In genomic region chr1:11590395-11590794, GRCh38 we compare ENCODE assay signal across 1 cellular context.
TF ChIP-seq lines count a peak whose summit lies in the region.

No MANE protein-coding gene starts in this region.

TF ChIP-seq in HepG2, 621 proteins besides CTCF, POLR2A, EP300 and RAD21 (continued from another document):
- no peak for TF ChIP-seq PRDM15 (CRISPR knock-in tag; IDR thresholded peaks at IDR 0.05)
- no peak for TF ChIP-seq ZNF142 (CRISPR knock-in tag; IDR thresholded peaks at IDR 0.05)
- TF ChIP-seq GATAD1 (CRISPR knock-in tag; IDR thresholded peaks at IDR 0.05): no peak
- TF ChIP-seq, protein P1, sequence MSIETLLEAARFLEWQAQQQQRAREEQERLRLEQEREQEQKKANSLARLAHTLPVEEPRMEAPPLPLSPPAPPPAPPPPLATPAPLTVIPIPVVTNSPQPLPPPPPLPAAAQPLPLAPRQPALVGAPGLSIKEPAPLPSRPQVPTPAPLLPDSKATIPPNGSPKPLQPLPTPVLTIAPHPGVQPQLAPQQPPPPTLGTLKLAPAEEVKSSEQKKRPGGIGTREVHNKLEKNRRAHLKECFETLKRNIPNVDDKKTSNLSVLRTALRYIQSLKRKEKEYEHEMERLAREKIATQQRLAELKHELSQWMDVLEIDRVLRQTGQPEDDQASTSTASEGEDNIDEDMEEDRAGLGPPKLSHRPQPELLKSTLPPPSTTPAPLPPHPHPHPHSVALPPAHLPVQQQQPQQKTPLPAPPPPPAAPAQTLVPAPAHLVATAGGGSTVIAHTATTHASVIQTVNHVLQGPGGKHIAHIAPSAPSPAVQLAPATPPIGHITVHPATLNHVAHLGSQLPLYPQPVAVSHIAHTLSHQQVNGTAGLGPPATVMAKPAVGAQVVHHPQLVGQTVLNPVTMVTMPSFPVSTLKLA (IDR thresholded peaks at IDR 0.05): no peak
- TF ChIP-seq ZNF460 (CRISPR knock-in tag; IDR thresholded peaks at IDR 0.05; ENCODE audit: borderline replicate concordance): no peak
- no peak for TF ChIP-seq MTA1 (CRISPR knock-in tag; IDR thresholded peaks at IDR 0.05; ENCODE audit: borderline replicate concordance)
- peak; percentile 75 for TF ChIP-seq ZNF143 (CRISPR knock-in tag; IDR thresholded peaks at IDR 0.05)
- TF ChIP-seq THAP11 (CRISPR knock-in tag; IDR thresholded peaks at IDR 0.05): peak; percentile 88
- TF ChIP-seq THYN1 (CRISPR knock-in tag; IDR thresholded peaks at IDR 0.05; ENCODE audit: borderline replicate concordance, low read depth): no peak
- TF ChIP-seq NFYB (CRISPR knock-in tag; IDR thresholded peaks at IDR 0.05): peak; percentile 22; the same call in 1 of the 2 replicates
